Comparison of ENCODE assay signal across 8 cellular contexts in genomic region chrX:130174051-130174704, GRCh38. TPM values are rescaled to one million over a fixed set of nuclear protein-coding genes. Genes with fewer than 3 reads are reported as not detected.
DNase-seq lines count a peak whose midpoint lies in the region; ATAC-seq, FAIRE-seq and TF ChIP-seq lines count a peak whose summit lies in the region.

No MANE protein-coding gene starts in this region.

- peaks cover 54% of the 10 kb centered on the region for H3K79me2 ChIP-seq in GM12878 (ENCODE audit: control insufficient read depth, insufficient read depth, low read length)

- POLR2A ChIA-PET in GM12878 (lab: Charles Lee): interaction anchor here (0.6 to 2.0 kb wide), 8 partner anchors 9 to 393 kb away, joined by 3 to 18 read pairs (median 4); partner anchors contain the start of gene AIFM1

- CTCF ChIA-PET in GM12878 (lab: Yijun Ruan, JAX): interaction anchor here (0.9 to 5.7 kb wide), 6 partner anchors 12 to 96 kb away, joined by 3 to 30 read pairs (median 6); no protein-coding TSS in a partner anchor

- H3K9ac ChIP-seq in GM12878 (ENCODE audit: control insufficient read depth, insufficient read depth, low read length): peak overlapping the region; percentile 75

- WGBS in GM12878 (ENCODE audit: insufficient coverage, insufficient replicate concordance, low lambda C conversion rate, missing lambda C conversion rate): 55% methylated on average over 10 of the region's 10 CpGs
- 22% methylated on average over 7 of the region's 10 CpGs for WGBS in right lobe of liver (ENCODE audit: insufficient coverage, low coverage, low lambda C conversion rate, missing lambda C conversion rate)

- SMC1A ChIA-PET in GM12878 (lab: Charles Lee; ENCODE audit: uncharacterized antibody, unreplicated experiment): interaction anchor here (0.5 to 2.1 kb wide), 9 partner anchors 13 to 289 kb away, joined by 3 to 10 read pairs (median 4); no protein-coding TSS in a partner anchor

- H3K4me1 ChIP-seq in GM12878 (ENCODE audit: control insufficient read depth, insufficient read depth, low read length) (peaks cover 17% of the 10 kb centered on the region), right lobe of liver (no peaks in the 10 kb centered on the region), uterus (no peaks in the 10 kb centered on the region)

- no peaks in the 10 kb centered on the region for H4K20me1 ChIP-seq in GM12878 (ENCODE audit: control insufficient read depth, insufficient read depth)

- intact Hi-C loops in Right ventricle myocardium inferior (cut with DNase I) (no loop called here), cardiac septum (cut with DNase I) (loop anchor here (5.0 to 10.0 kb wide), 2 partner anchors 52 to 269 kb away; partner anchors contain the start of gene UTP14A), GM12878 (cut with micrococcal nuclease; ENCODE audit: unreplicated experiment) (loop anchor here (5.0 to 10.0 kb wide), 4 partner anchors 52 to 399 kb away; partner anchors contain the start of gene SASH3), right lobe of liver (cut with DNase I) (no loop called here), uterus (cut with DNase I; ENCODE audit: low total_unique reads) (no loop called here)

- no TSS peak for BruUV-seq in GM12878 (replicated peaks; lab: Mats Ljungman, UMichigan)

- no peak for TF ChIP-seq RAD21 in GM12878 (IDR thresholded peaks at IDR 0.05; ENCODE audit: insufficient read depth, low read depth, low read length)

- no peaks in the 10 kb centered on the region for H3K9me3 ChIP-seq in GM12878 (replicated peaks; ENCODE audit: control insufficient read depth, insufficient read depth, low read length)
- H3K9me3 ChIP-seq in right lobe of liver: no peaks in the 10 kb centered on the region
- H3K9me3 ChIP-seq in uterus: no peaks in the 10 kb centered on the region

- in situ Hi-C loops in GM12878 (cut with MboI): loop anchor here (10.0 kb wide), 1 partner anchor 89 kb away; no protein-coding TSS in a partner anchor

- no peak for TF ChIP-seq EP300 in GM12878 (IDR thresholded peaks at IDR 0.05; ENCODE audit: borderline replicate concordance in 1 of 2, control insufficient read depth in 1 of 2, low read depth in 2 of 2, low read length in 2 of 2)

- no peak for TF ChIP-seq POLR2A in GM12878 (IDR thresholded peaks at IDR 0.05; ENCODE audit: low read depth, low read length)
- TF ChIP-seq POLR2A in right lobe of liver (IDR thresholded peaks at IDR 0.05): no peak
- TF ChIP-seq POLR2A in uterus (IDR thresholded peaks at IDR 0.05): no peak

- ATAC-seq in Right ventricle myocardium inferior: peak; percentile 89
- no peak for ATAC-seq in GM12878
- ATAC-seq in right lobe of liver: peak; percentile 36 to 68 (median 44)

- H3K27ac ChIP-seq in GM12878 (ENCODE audit: control insufficient read depth, insufficient read depth) (peak overlapping the region; percentile 84), right lobe of liver (peak overlapping the region; percentile 26 to 61 (median 40)), uterus (peak overlapping the region; percentile 71 to 78)

- H3K4me3 ChIP-seq in GM12878 (peak overlapping the region; percentile 80), right lobe of liver (no peak overlapping the region), uterus (no peak overlapping the region)

- peak overlapping the region; percentile 78 for H3K4me2 ChIP-seq in GM12878 (ENCODE audit: control insufficient read depth, insufficient read depth)

- TF ChIP-seq CTCF in GM12878 (IDR thresholded peaks at IDR 0.05 in 2 of 3, conservative IDR thresholded peaks at IDR 0.05 in 1 of 3; ENCODE audit: control insufficient read depth in 2 of 3, extremely low read depth in 1 of 3, insufficient read depth in 1 of 3, low read depth in 3 of 3, low read length in 3 of 3) (no peak), right lobe of liver (IDR thresholded peaks at IDR 0.05) (no peak), uterus (IDR thresholded peaks at IDR 0.05) (no peak)

- no peak overlapping the region for H2AFZ ChIP-seq in GM12878 (ENCODE audit: control insufficient read depth, low read depth, low read length)

- DNase-seq in Right ventricle myocardium inferior (ENCODE audit: missing footprints): peak; percentile 72
- no peak for DNase-seq in cardiac septum (ENCODE audit: low spot score)
- DNase-seq in GM12878 (ENCODE audit: low read depth, low spot score): no peak
- DNase-seq in right lobe of liver: peak in 1 of 3 donors; percentile 55
- peak; percentile 41 to 50 for DNase-seq in uterus
- no peak for DNase-seq in NCI-H345 (lab: John Stamatoyannopoulos, UW)
- DNase-seq in ureter (ENCODE audit: low spot score): no peak
- DNase-seq in activated CD4-positive, alpha-beta T cell treated with anti-CD3 and anti-CD28 coated beads, Interleukin-2, amount 50 U/mL, for 48 hours: no peak

- H3K36me3 ChIP-seq in GM12878 (ENCODE audit: control insufficient read depth in 2 of 2, insufficient read depth in 2 of 2, low read length in 1 of 2) (no peaks in the 10 kb centered on the region), right lobe of liver (no peaks in the 10 kb centered on the region), uterus (no peaks in the 10 kb centered on the region)

- RAD21 ChIA-PET in GM12878 (lab: Charles Lee; ENCODE audit: unreplicated experiment): interaction anchor here (1.0 to 3.1 kb wide), 5 partner anchors 15 to 95 kb away, joined by 4 to 13 read pairs (median 6); no protein-coding TSS in a partner anchor

- FAIRE-seq in GM12878 (lab: Jason Lieb, UNC): no peak

- H3K27me3 ChIP-seq in GM12878 (replicated peaks in 1 of 2; ENCODE audit: control insufficient read depth in 2 of 2, insufficient read depth in 2 of 2, low read length in 1 of 2): no peaks in the 10 kb centered on the region
- no peaks in the 10 kb centered on the region for H3K27me3 ChIP-seq in right lobe of liver
- no peaks in the 10 kb centered on the region for H3K27me3 ChIP-seq in uterus

TF ChIP-seq in GM12878, 131 proteins besides CTCF, POLR2A, EP300 and RAD21 (continues in another document):
- TF ChIP-seq ESRRA (IDR thresholded peaks at IDR 0.05; ENCODE audit: low read length): no peak
- no peak for TF ChIP-seq CREB1 (IDR thresholded peaks at IDR 0.05; ENCODE audit: low read depth)
- no peak for TF ChIP-seq CHD2 (IDR thresholded peaks at IDR 0.05; ENCODE audit: borderline replicate concordance, low read depth, low read length)
- TF ChIP-seq SREBF1 (IDR thresholded peaks at IDR 0.05; ENCODE audit: low read length): no peak
- TF ChIP-seq EZH2 (IDR thresholded peaks at IDR 0.05; ENCODE audit: borderline replicate concordance, control insufficient read depth, low read depth, low read length): no peak

RNA-seq across cellular contexts. Expression of gene RAB33A, which starts 2.4 kb away (rescaled TPM):
- total RNA-seq in Right ventricle myocardium inferior (0.32 TPM), cardiac septum (1.2 TPM), GM12878 (2014; rRNA removed) (37.1 and 39.7 TPM in 2 replicates), GM12878 (2014; rRNA removed; fragmentation: Illumina TruSeq; extraction: Trizol) (19.1 and 19.8 TPM in 2 replicates), GM12878 (2021) (21.8 and 24.4 TPM in 2 replicates), right lobe of liver (under 1 TPM in 5 of 6 experiments, not detected in 1; 0.20 to 0.81 (median 0.55) TPM), uterus (1 to 10 TPM in 3 of 4 donors, not detected in 1; 1.5 to 3.0 (median 1.8) TPM), ureter (1.9 TPM)
- total RNA-seq in GM12878 (2013; cell fraction: nucleolus; rRNA removed): 7.0 and 7.1 TPM in 2 replicates
- 14.7 TPM for polyA plus RNA-seq in GM12878 (2011; ENCODE audit: low read depth)
- polyA plus RNA-seq in GM12878 (2011; rRNA removed) (48.6 and 67.3 TPM in 2 replicates), GM12878 (2014; fragmentation: Illumina TruSeq; extraction: Trizol) (30.5 and 38.5 TPM in 2 replicates), GM12878 (2014; fragmentation: Nextera tagmentation; extraction: Ambion mirVana) (10 to 100 TPM in 1 of 2 experiments, 1 to 10 TPM in 1; 6.3 to 14.7 TPM), GM12878 (2014; rRNA removed) (38.5 and 40.5 TPM in 2 replicates), GM12878 (2016; fragmentation: Nextera tagmentation; extraction: Ambion mirVana) (10 to 100 TPM; 36.2 to 37.3 TPM)
- 66.1 and 82.2 TPM in 2 replicates for polyA plus RNA-seq in GM12878 (2011; cell fraction: cytosol; rRNA removed)
- polyA plus RNA-seq in GM12878 (2011; cell fraction: nucleus; rRNA removed): 30.0 and 48.6 TPM in 2 replicates
- 22.3 and 27.9 TPM in 2 replicates for polyA plus RNA-seq in GM12878 (2012)
- polyA minus RNA-seq in GM12878 (2011; rRNA and poly(A)+ RNA removed): 69.5 and 71.9 TPM in 2 replicates
- 14.0 and 14.5 TPM in 2 replicates for polyA minus RNA-seq in GM12878 (2011; cell fraction: cytosol; rRNA and poly(A)+ RNA removed)
- polyA minus RNA-seq in GM12878 (2011; cell fraction: nucleus; rRNA and poly(A)+ RNA removed): 11.6 and 17.7 TPM in 2 replicates

RNA-seq across cellular contexts. Expression of gene AIFM1, which starts 8.5 kb away (rescaled TPM):
- 132 TPM for total RNA-seq in Right ventricle myocardium inferior
- 97.3 TPM for total RNA-seq in cardiac septum
- 11.4 and 12.3 TPM in 2 replicates for total RNA-seq in GM12878 (2013; cell fraction: nucleolus; rRNA removed)
- 47.3 and 50.5 TPM in 2 replicates for total RNA-seq in GM12878 (2014; rRNA removed)
- total RNA-seq in GM12878 (2014; rRNA removed; fragmentation: Illumina TruSeq; extraction: Trizol): 87.0 and 92.5 TPM in 2 replicates
- 77.5 and 80.9 TPM in 2 replicates for total RNA-seq in GM12878 (2021)
- polyA plus RNA-seq in GM12878 (2011; ENCODE audit: low read depth): 35.4 TPM
- polyA plus RNA-seq in GM12878 (2011; rRNA removed): 76.2 and 86.8 TPM in 2 replicates
- 51.8 and 55.7 TPM in 2 replicates for polyA plus RNA-seq in GM12878 (2011; cell fraction: cytosol; rRNA removed)
- 66.0 and 72.4 TPM in 2 replicates for polyA plus RNA-seq in GM12878 (2011; cell fraction: nucleus; rRNA removed)
- polyA plus RNA-seq in GM12878 (2012): 34.0 and 38.0 TPM in 2 replicates
- 99.1 and 116 TPM in 2 replicates for polyA plus RNA-seq in GM12878 (2014; fragmentation: Illumina TruSeq; extraction: Trizol)
- polyA plus RNA-seq in GM12878 (2014; fragmentation: Nextera tagmentation; extraction: Ambion mirVana): 10 to 100 TPM; 44.2 to 78.0 TPM
- 72.4 and 82.0 TPM in 2 replicates for polyA plus RNA-seq in GM12878 (2014; rRNA removed)
- 100 to 1,000 TPM; 121 TPM for polyA plus RNA-seq in GM12878 (2016; fragmentation: Nextera tagmentation; extraction: Ambion mirVana)
- 45.5 and 46.7 TPM in 2 replicates for polyA minus RNA-seq in GM12878 (2011; rRNA and poly(A)+ RNA removed)
- polyA minus RNA-seq in GM12878 (2011; cell fraction: cytosol; rRNA and poly(A)+ RNA removed): 20.0 and 21.1 TPM in 2 replicates
- polyA minus RNA-seq in GM12878 (2011; cell fraction: nucleus; rRNA and poly(A)+ RNA removed): 9.8 and 12.2 TPM in 2 replicates
- 10 to 100 TPM; 63.4 to 90.0 (median 76.7) TPM for total RNA-seq in right lobe of liver
- total RNA-seq in uterus: 10 to 100 TPM in 3 of 4 donors, 1 to 10 TPM in 1; 7.7 to 21.2 (median 19.1) TPM
- total RNA-seq in ureter: 28.5 TPM

Comparison
In these comparisons a context has a peak if more than half of its experiments do, and no peak if none do; other contexts are left out.
1. DNase-seq: peak in Right ventricle myocardium inferior (single experiment) and uterus (2 of 2); none in cardiac septum (single experiment), GM12878 (single experiment), NCI-H345 (single experiment), ureter (single experiment) and activated CD4-positive, alpha-beta T cell treated with anti-CD3 and anti-CD28 coated beads, Interleukin-2, amount 50 U/mL, for 48 hours (0 of 2).
2. intact Hi-C loops: an anchor here in cardiac septum (5.0 to 10.0 kb wide) and GM12878 (5.0 to 10.0 kb wide); none called in Right ventricle myocardium inferior, right lobe of liver and uterus.
3. Peak in every context shown above with its lines, with median percentiles within 50 percentile points of each other: H3K27ac ChIP-seq.